25 cellular contexts compared by ENCODE assay signal in the genomic region with DNA sequence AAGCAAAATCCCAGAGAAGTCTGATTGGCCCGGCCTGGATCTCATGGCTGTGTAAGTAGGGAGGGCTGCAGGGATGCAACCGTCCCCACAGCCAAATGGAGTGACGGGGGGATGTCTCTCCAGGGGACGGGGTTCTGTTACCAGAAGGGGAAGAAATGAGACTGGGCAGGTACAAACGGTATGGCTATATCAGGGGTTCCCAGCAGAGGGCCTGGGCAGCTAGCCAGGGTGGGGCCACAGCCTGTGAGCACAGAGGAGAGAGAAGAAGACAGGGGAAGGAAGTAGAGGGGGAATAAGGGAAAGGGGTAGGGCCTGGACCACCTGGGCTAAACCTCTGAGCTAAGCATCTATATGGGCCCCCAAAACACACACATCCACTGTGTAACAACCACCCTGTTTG. TPM values are rescaled to one million over a fixed set of nuclear protein-coding genes. Genes with fewer than 3 reads are reported as not detected.
"Had no signal": no experiment of that assay in that cellular context is flagged by ENCODE, and none has a peak within 500 bp of the region (broad histone marks: within the 10 kb centered on the region; RNA-seq: fewer than 3 reads in every experiment).

No MANE protein-coding gene starts in this region.

- H3K4me1 Mint-ChIP-seq: activated CD8-positive, alpha-beta memory T cell treated with anti-CD3 and anti-CD28 coated beads, Interleukin-2, amount 10 ng/mL, durations not matched to agents 7 days and 5 days; activated naive CD4-positive, alpha-beta T cell treated with anti-CD3 and anti-CD28 coated beads, Interleukin-2, amount 50 U/mL, for 24 hours had no signal

- H3K27me3 Mint-ChIP-seq: activated naive CD4-positive, alpha-beta T cell treated with anti-CD3 and anti-CD28 coated beads, Interleukin-2, amount 50 U/mL, for 24 hours had no signal

- DNase-seq: activated CD4-positive, alpha-beta T cell treated with anti-CD3 and anti-CD28 coated beads for 48 hours; activated CD4-positive, alpha-beta T cell treated with anti-CD3 and anti-CD28 coated beads, Interleukin-2, amount 50 U/mL, for 48 hours; activated CD8-positive, alpha-beta memory T cell treated with anti-CD3 and anti-CD28 coated beads, Interleukin-2, amount 10 ng/mL, durations not matched to agents 7 days and 5 days; activated effector memory CD4-positive, alpha-beta T cell treated with Interleukin-2 at 50 U/mL for 16 hours; activated naive CD4-positive, alpha-beta T cell; activated T-cell treated with anti-CD3 and anti-CD28 coated beads, Interleukin-2, amount 50 U/mL, for 24 hours; aorta; caudate nucleus; Kasumi-1; NCI-H146; NCI-H187 treated with DMSO at 0.1 percent for 48 hours; NCI-H2081 treated with DMSO at 0.1 percent for 48 hours; NCI-H446; NCI-H524; NCI-H748 treated with DMSO at 0.1 percent for 48 hours; Right ventricle myocardium superior; SW 1271 had no signal

- H3K9me3 ChIP-seq: breast epithelium, SJCRH30 had no signal

- H3K27me3 ChIP-seq: breast epithelium had no signal

- H3K27ac Mint-ChIP-seq: activated CD8-positive, alpha-beta memory T cell treated with anti-CD3 and anti-CD28 coated beads, Interleukin-2, amount 10 ng/mL, durations not matched to agents 7 days and 5 days; activated naive CD4-positive, alpha-beta T cell treated with anti-CD3 and anti-CD28 coated beads, Interleukin-2, amount 50 U/mL, for 24 hours; activated T-cell treated with anti-CD3 and anti-CD28 coated beads, Interleukin-2, amount 50 U/mL, for 24 hours; activated T-helper 1 cell treated with anti-CD3 and anti-CD28 coated beads, Interleukin-12 subunit alpha, Interleukin-12 subunit beta, Interleukin-2, Interleukin-4 antibody, amounts not matched to agents 30 ng/mL and 10 ng/mL and 1 ng/mL, durations not matched to agents 14 hours and 24 hours and 36 hours had no signal

- H3K9me3 Mint-ChIP-seq: activated naive CD4-positive, alpha-beta T cell treated with anti-CD3 and anti-CD28 coated beads, Interleukin-2, amount 50 U/mL, for 24 hours; activated T-cell treated with anti-CD3 and anti-CD28 coated beads, Interleukin-2, amount 50 U/mL, for 24 hours; activated T-helper 1 cell treated with anti-CD3 and anti-CD28 coated beads, Interleukin-12 subunit alpha, Interleukin-12 subunit beta, Interleukin-2, Interleukin-4 antibody, amounts not matched to agents 30 ng/mL and 10 ng/mL and 1 ng/mL, durations not matched to agents 14 hours and 24 hours and 36 hours had no signal

- H3K4me3 Mint-ChIP-seq: activated CD8-positive, alpha-beta memory T cell treated with anti-CD3 and anti-CD28 coated beads, Interleukin-2, amount 10 ng/mL, durations not matched to agents 7 days and 5 days; activated naive CD4-positive, alpha-beta T cell treated with anti-CD3 and anti-CD28 coated beads, Interleukin-2, amount 50 U/mL, for 24 hours; activated T-cell treated with anti-CD3 and anti-CD28 coated beads, Interleukin-2, amount 50 U/mL, for 24 hours; activated T-helper 1 cell treated with anti-CD3 and anti-CD28 coated beads, Interleukin-12 subunit alpha, Interleukin-12 subunit beta, Interleukin-2, Interleukin-4 antibody, amounts not matched to agents 30 ng/mL and 10 ng/mL and 1 ng/mL, durations not matched to agents 14 hours and 24 hours and 36 hours had no signal

- H3K4me1 ChIP-seq: breast epithelium, SJCRH30 had no signal

- H3K36me3 ChIP-seq: breast epithelium, SJCRH30 had no signal

- H3K36me3 Mint-ChIP-seq: activated CD8-positive, alpha-beta memory T cell treated with anti-CD3 and anti-CD28 coated beads, Interleukin-2, amount 10 ng/mL, durations not matched to agents 7 days and 5 days; activated naive CD4-positive, alpha-beta T cell treated with anti-CD3 and anti-CD28 coated beads, Interleukin-2, amount 50 U/mL, for 24 hours had no signal

- H3K4me3 ChIP-seq: breast epithelium, SJCRH30 had no signal

- ATAC-seq: activated CD8-positive, alpha-beta memory T cell treated with anti-CD3 and anti-CD28 coated beads, Interleukin-2, amount 10 ng/mL, durations not matched to agents 7 days and 5 days; Panc1; SK-N-SH treated with all-trans-retinoic acid at 6 μM for 48 hours had no signal

- H3K27ac ChIP-seq: breast epithelium, RWPE1, SJCRH30, VCaP had no signal

RNA-seq across cellular contexts. Expression of a gene that starts 42.3 kb away (rescaled TPM):
- total RNA-seq: SJCRH30 had no signal

RNA-seq across cellular contexts. Expression of a gene that starts 42.7 kb away (rescaled TPM):
- total RNA-seq: SJCRH30 had no signal

RNA-seq across cellular contexts. Expression of a gene that starts 52.1 kb away (rescaled TPM):
- total RNA-seq: SJCRH30 had no signal
